8 cellular contexts compared by ENCODE assay signal in the genomic region with DNA sequence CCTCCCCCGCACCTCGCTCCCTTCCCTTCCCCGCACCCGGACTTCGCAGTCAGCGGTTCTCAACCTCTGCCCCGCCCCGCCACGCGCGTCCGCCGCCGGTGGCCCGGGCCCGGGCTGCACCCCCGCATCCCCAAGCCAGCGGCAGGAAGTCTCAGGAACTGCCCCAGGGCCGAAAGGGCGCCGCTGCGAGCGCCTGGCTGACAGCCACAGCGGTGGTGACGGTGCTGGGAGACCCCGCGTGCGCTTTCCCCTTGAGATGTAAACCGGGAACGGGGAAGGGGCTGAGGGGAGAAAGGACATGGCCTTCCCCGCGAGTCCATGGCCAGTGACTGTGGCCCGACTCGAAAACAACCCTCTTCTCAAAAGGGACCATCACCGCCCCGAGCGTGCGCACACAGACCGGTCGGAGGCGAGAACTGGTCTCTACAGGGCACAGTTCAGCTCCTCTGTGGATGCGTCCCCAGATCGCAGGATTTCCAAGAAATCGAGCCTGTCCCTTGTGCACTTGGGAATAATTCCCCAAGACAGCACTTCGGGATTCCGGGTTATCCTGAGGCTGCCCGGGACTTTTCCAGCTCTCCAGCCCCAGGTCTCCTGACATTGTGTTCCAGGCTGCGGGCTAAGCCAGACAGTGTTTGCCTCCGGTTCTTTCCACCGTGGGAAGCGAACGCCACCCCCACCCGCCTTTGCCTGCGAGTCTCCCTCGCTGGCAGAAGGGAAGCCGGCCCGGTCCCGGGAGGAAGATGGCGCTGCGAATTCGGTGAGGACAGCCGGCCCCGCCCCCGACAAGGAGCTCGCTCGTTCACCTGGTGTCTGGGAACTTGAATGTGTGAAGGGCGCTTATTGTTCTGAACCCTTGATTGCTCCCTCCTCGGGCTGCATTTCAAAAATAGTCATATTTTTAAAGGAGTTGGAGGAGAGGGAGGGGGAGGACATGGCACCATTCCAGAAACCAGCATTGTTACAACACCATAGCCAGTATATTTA. TPM values are rescaled to one million over a fixed set of nuclear protein-coding genes. Genes with fewer than 3 reads are reported as not detected.
DNase-seq lines count a peak whose midpoint lies in the region; ATAC-seq and TF ChIP-seq lines count a peak whose summit lies in the region.

No MANE protein-coding gene starts in this region.

- no peaks in the 10 kb centered on the region for H3K36me3 Mint-ChIP-seq in neural progenitor cell

- H3K4me1 ChIP-seq in foreskin keratinocyte (no peaks in the 10 kb centered on the region), neural progenitor cell (peaks cover 8% of the 10 kb centered on the region)

- H3K4me3 ChIP-seq in neural progenitor cell, result peak overlapping the region; percentile 69

- peaks cover 21% of the 10 kb centered on the region for H3K27me3 Mint-ChIP-seq in neural progenitor cell (ENCODE audit: insufficient read depth, low read depth)

- H2AFZ ChIP-seq in neural progenitor cell (replicated peaks), result peak overlapping the region; percentile 86

- H3K4me3 Mint-ChIP-seq in neural progenitor cell, result peak overlapping the region; percentile 89

- H3K36me3 ChIP-seq in neural progenitor cell, result no peaks in the 10 kb centered on the region

- DNase-seq in COLO829 (ENCODE audit: low spot score) (peak; percentile 12), KBM-7 (peak; percentile 58), SKM-1 (lab: John Stamatoyannopoulos, UW; ENCODE audit: unreplicated experiment) (peak; percentile 49), foreskin keratinocyte (peak; percentile 74 to 83), neural progenitor cell (ENCODE audit: low spot score) (peak; percentile 67), OCI-M2 (lab: John Stamatoyannopoulos, UW; ENCODE audit: unreplicated experiment) (no peak), CD1c-positive myeloid dendritic cell (ENCODE audit: extremely low spot score) (no peak)

- H3K27ac ChIP-seq in foreskin keratinocyte, result peak overlapping the region; percentile 1
- H3K27ac ChIP-seq in neural progenitor cell, result no peak overlapping the region

- peak; percentile 66 for TF ChIP-seq CTCF in foreskin keratinocyte (conservative IDR thresholded peaks at IDR 0.05)
- TF ChIP-seq CTCF in neural progenitor cell (IDR thresholded peaks at IDR 0.05), result peak; percentile 18

- H3K9me3 ChIP-seq in neural progenitor cell (ENCODE audit: low read depth), result no peaks in the 10 kb centered on the region

- H3F3A ChIP-seq in neural progenitor cell (ENCODE audit: low read depth), result peaks cover 10% of the 10 kb centered on the region

- ATAC-seq in foreskin keratinocyte (peak; percentile 45), GM21619 (IDR thresholded peaks at IDR 0.05; ENCODE audit: unreplicated experiment) (no peak)

- peaks cover 8% of the 10 kb centered on the region for H4K20me1 ChIP-seq in neural progenitor cell (ENCODE audit: low read depth)

- H3K27me3 ChIP-seq in foreskin keratinocyte, result peaks cover 5% of the 10 kb centered on the region
- H3K27me3 ChIP-seq in neural progenitor cell, result peaks cover 97% of the 10 kb centered on the region

- peak overlapping the region; percentile 93 for H3K4me2 ChIP-seq in neural progenitor cell

- in situ Hi-C loops in KBM-7 (cut with MboI; ENCODE audit: low pct_unique_long_range_greater_than_20kb, low sequenced_read_pairs), result no loop called here

- H3K9ac ChIP-seq in neural progenitor cell, result no peak overlapping the region

- H3K27ac Mint-ChIP-seq in neural progenitor cell, result no peak overlapping the region

- H3K79me2 ChIP-seq in neural progenitor cell (ENCODE audit: low read depth), result no peaks in the 10 kb centered on the region

- H3K9me3 Mint-ChIP-seq in neural progenitor cell, result no peaks in the 10 kb centered on the region

- H3K4me1 Mint-ChIP-seq in neural progenitor cell, result peaks cover 30% of the 10 kb centered on the region

RNA-seq across cellular contexts. Expression of gene LRATD1, which starts 2.7 kb away (rescaled TPM):
- 8.0 and 9.5 TPM in 2 replicates for total RNA-seq in foreskin keratinocyte
- 4.9 and 5.1 TPM in 2 replicates for polyA plus RNA-seq in foreskin keratinocyte
- total RNA-seq in neural progenitor cell (ENCODE audit: low replicate concordance), result 1.9 and 2.9 TPM in 2 replicates

Comparison
In these comparisons a context has a peak if more than half of its experiments do, and no peak if none do; other contexts are left out.
1. DNase-seq: peak in COLO829 (single experiment), KBM-7 (single experiment), SKM-1 (single experiment), foreskin keratinocyte (2 of 2) and neural progenitor cell (single experiment); none in OCI-M2 (single experiment) and CD1c-positive myeloid dendritic cell (single experiment).